ENCODE assay signal across 16 cellular contexts in genomic region chr17:17672453-17673368, GRCh38. TPM values are rescaled to one million over a fixed set of nuclear protein-coding genes. Genes with fewer than 3 reads are reported as not detected.
A peak's percentile ranks its signal among the peaks of the same experiment; 100 is the strongest.
DNase-seq lines count a peak whose midpoint lies in the region; ATAC-seq, FAIRE-seq and TF ChIP-seq lines count a peak whose summit lies in the region.
"Had no signal": no experiment of that assay in that cellular context is flagged by ENCODE, and none has a peak within 500 bp of the region (broad histone marks: within the 10 kb centered on the region; RNA-seq: fewer than 3 reads in every experiment).

No MANE protein-coding gene starts in this region.

- no peak overlapping the region for H2BK5ac ChIP-seq in mesenchymal stem cell (ENCODE audit: low read depth, low read length, poor library complexity, severe bottlenecking)

- peaks cover 61% of the 10 kb centered on the region for H3K4me1 Mint-ChIP-seq in activated CD8-positive, alpha-beta T cell treated with anti-CD3 and anti-CD28 coated beads, Interleukin-2, amount 10 ng/mL, durations not matched to agents 7 days and 5 days (ENCODE audit: low read depth)
- H3K4me1 Mint-ChIP-seq in activated CD8-positive, alpha-beta T cell treated with anti-CD3 and anti-CD28 coated beads for 36 hours (ENCODE audit: low read depth): peaks cover 27% of the 10 kb centered on the region
- H3K4me1 Mint-ChIP-seq in activated T-cell treated with anti-CD3 and anti-CD28 coated beads, Interleukin-2, amount 50 U/mL, for 24 hours (ENCODE audit: low read depth): peaks cover 26% of the 10 kb centered on the region

- H3K27me3 ChIP-seq in bronchial epithelial cell (ENCODE audit: control insufficient read depth, insufficient read depth, low read length) (no peaks in the 10 kb centered on the region), spleen (replicated peaks in 1 of 7) (no peaks in the 10 kb centered on the region), mesenchymal stem cell (ENCODE audit: control insufficient read depth in 1 of 2, insufficient read depth in 1 of 2, low read length in 2 of 2) (peaks cover 28 to 38% of the 10 kb centered on the region in 2 experiments), tibial nerve (no peaks in the 10 kb centered on the region)
- H3K27me3 ChIP-seq: esophagus muscularis mucosa had no signal

- no peak for TF ChIP-seq EP300 in tibial nerve (IDR thresholded peaks at IDR 0.05)

- no peak for DNase-seq in activated CD8-positive, alpha-beta T cell treated with anti-CD3 and anti-CD28 coated beads, Interleukin-2, amount 10 ng/mL, durations not matched to agents 7 days and 5 days
- DNase-seq in activated CD8-positive, alpha-beta T cell treated with anti-CD3 and anti-CD28 coated beads for 36 hours: no peak
- DNase-seq in NOMO-1 treated with dmso at 0.1 percent for 144 hours (lab: John Stamatoyannopoulos, UW; ENCODE audit: unreplicated experiment) (peak; percentile 93), bronchial epithelial cell (ENCODE audit: low read depth) (no peak), spleen (no peak), mesenchymal stem cell (no peak), tibial nerve (ENCODE audit: low spot score in 2 of 2) (no peak)
- DNase-seq in activated T-cell treated with anti-CD3 and anti-CD28 coated beads, Interleukin-2, amount 50 U/mL, for 24 hours: no peak
- DNase-seq: activated CD4-positive, alpha-beta memory T cell treated with anti-CD3 and anti-CD28 coated beads for 36 hours; DMS53; NCI-H1417 treated with DMSO at 0.1 percent for 48 hours; NCI-H524 treated with DMSO at 0.1 percent for 48 hours had no signal

- H3K4me3 Mint-ChIP-seq in activated CD8-positive, alpha-beta T cell treated with anti-CD3 and anti-CD28 coated beads, Interleukin-2, amount 10 ng/mL, durations not matched to agents 7 days and 5 days: peak overlapping the region; percentile 9
- H3K4me3 Mint-ChIP-seq in activated CD8-positive, alpha-beta T cell treated with anti-CD3 and anti-CD28 coated beads for 36 hours: no peak overlapping the region
- H3K4me3 Mint-ChIP-seq in activated T-cell treated with anti-CD3 and anti-CD28 coated beads, Interleukin-2, amount 50 U/mL, for 24 hours: no peak overlapping the region
- H3K4me3 Mint-ChIP-seq: activated CD4-positive, alpha-beta memory T cell treated with anti-CD3 and anti-CD28 coated beads for 36 hours; activated naive CD4-positive, alpha-beta T cell treated with anti-CD3 and anti-CD28 coated beads, Interleukin-2, amount 50 U/mL, for 24 hours had no signal

- peaks cover 4 to 46% (median 30%) of the 10 kb centered on the region in 6 donors for H3K4me1 ChIP-seq in spleen
- H3K4me1 ChIP-seq in mesenchymal stem cell (ENCODE audit: control insufficient read depth, insufficient read depth, low read depth, low read length): peaks cover 13% of the 10 kb centered on the region
- H3K4me1 ChIP-seq in tibial nerve: peaks cover 0 to 4% (median 0%) of the 10 kb centered on the region in 4 donors

- H3K23ac ChIP-seq in mesenchymal stem cell (ENCODE audit: low read length in 2 of 2): peak overlapping the region in 1 of 2 experiments; percentile 52

- POLR2A ChIA-PET in activated CD8-positive, alpha-beta T cell treated with anti-CD3 and anti-CD28 coated beads, Interleukin-2, amount 10 ng/mL, durations not matched to agents 7 days and 5 days (lab: Charles Lee): interaction anchor here (1.5 kb wide), 1 partner anchor 9 kb away, joined by 9 read pairs; no protein-coding TSS in a partner anchor
- POLR2A ChIA-PET in activated CD8-positive, alpha-beta T cell treated with anti-CD3 and anti-CD28 coated beads for 36 hours (lab: Charles Lee): interaction anchor here (0.6 to 3.4 kb wide), 5 partner anchors 9 to 281 kb away, joined by 3 to 13 read pairs (median 3); no protein-coding TSS in a partner anchor

- H3K9me3 Mint-ChIP-seq in activated CD8-positive, alpha-beta T cell treated with anti-CD3 and anti-CD28 coated beads, Interleukin-2, amount 10 ng/mL, durations not matched to agents 7 days and 5 days (ENCODE audit: insufficient read depth): no peaks in the 10 kb centered on the region
- H3K9me3 Mint-ChIP-seq in activated CD8-positive, alpha-beta T cell treated with anti-CD3 and anti-CD28 coated beads for 36 hours: no peaks in the 10 kb centered on the region
- no peaks in the 10 kb centered on the region for H3K9me3 Mint-ChIP-seq in activated T-cell treated with anti-CD3 and anti-CD28 coated beads, Interleukin-2, amount 50 U/mL, for 24 hours
- H3K9me3 Mint-ChIP-seq: activated CD4-positive, alpha-beta memory T cell treated with anti-CD3 and anti-CD28 coated beads for 36 hours; activated naive CD4-positive, alpha-beta T cell treated with anti-CD3 and anti-CD28 coated beads, Interleukin-2, amount 50 U/mL, for 24 hours had no signal

- TF ChIP-seq POLR2A in spleen (IDR thresholded peaks at IDR 0.05) (no peak), tibial nerve (IDR thresholded peaks at IDR 0.05) (no peak)

- WGBS in spleen, 5 donors: 56 to 66% (median 59%) methylated on average over 7 of the region's 7 CpGs
- WGBS in mesenchymal stem cell: 82% methylated on average over 7 of the region's 7 CpGs
- 78 to 79% methylated on average over 7 of the region's 7 CpGs for WGBS in tibial nerve, 2 donors

- no peak overlapping the region for H2AFZ ChIP-seq in mesenchymal stem cell (ENCODE audit: low read depth, low read length)

- H3K36me3 ChIP-seq in bronchial epithelial cell (ENCODE audit: control insufficient read depth, insufficient read depth, low read length) (no peaks in the 10 kb centered on the region), spleen (no peaks in the 10 kb centered on the region), mesenchymal stem cell (ENCODE audit: control insufficient read depth in 1 of 2, insufficient read depth in 2 of 2, low read depth in 1 of 2, low read length in 2 of 2) (no peaks in the 10 kb centered on the region), tibial nerve (no peaks in the 10 kb centered on the region)
- H3K36me3 ChIP-seq: esophagus muscularis mucosa, thoracic aorta had no signal

- intact Hi-C loops in activated CD8-positive, alpha-beta T cell treated with anti-CD3 and anti-CD28 coated beads for 36 hours (cut with micrococcal nuclease): no loop called here
- intact Hi-C loops in spleen (cut with DNase I; ENCODE audit: low total_unique reads): no loop called here

- no peaks in the 10 kb centered on the region for H3K9me3 ChIP-seq in spleen
- H3K9me3 ChIP-seq in mesenchymal stem cell (ENCODE audit: control insufficient read depth, low read length): no peaks in the 10 kb centered on the region
- H3K9me3 ChIP-seq in tibial nerve: no peaks in the 10 kb centered on the region
- H3K9me3 ChIP-seq: esophagus muscularis mucosa, thoracic aorta had no signal

- H3K4me3 ChIP-seq in bronchial epithelial cell (ENCODE audit: low read depth, low read length) (no peak overlapping the region), spleen (no peak overlapping the region), mesenchymal stem cell (ENCODE audit: insufficient read depth in 1 of 2, low read depth in 1 of 2, low read length in 2 of 2) (no peak overlapping the region), tibial nerve (no peak overlapping the region)
- H3K4me3 ChIP-seq: esophagus muscularis mucosa, thoracic aorta had no signal

- no peak overlapping the region for H4K8ac ChIP-seq in mesenchymal stem cell (ENCODE audit: low read length)

- H3K27me3 Mint-ChIP-seq in activated CD8-positive, alpha-beta T cell treated with anti-CD3 and anti-CD28 coated beads, Interleukin-2, amount 10 ng/mL, durations not matched to agents 7 days and 5 days (ENCODE audit: low read depth): peaks cover 13% of the 10 kb centered on the region
- H3K27me3 Mint-ChIP-seq in activated CD8-positive, alpha-beta T cell treated with anti-CD3 and anti-CD28 coated beads for 36 hours: no peaks in the 10 kb centered on the region
- no peaks in the 10 kb centered on the region for H3K27me3 Mint-ChIP-seq in activated T-cell treated with anti-CD3 and anti-CD28 coated beads, Interleukin-2, amount 50 U/mL, for 24 hours
- H3K27me3 Mint-ChIP-seq: activated CD4-positive, alpha-beta memory T cell treated with anti-CD3 and anti-CD28 coated beads for 36 hours; activated naive CD4-positive, alpha-beta T cell treated with anti-CD3 and anti-CD28 coated beads, Interleukin-2, amount 50 U/mL, for 24 hours had no signal

- no peaks in the 10 kb centered on the region for H3K36me3 Mint-ChIP-seq in activated CD8-positive, alpha-beta T cell treated with anti-CD3 and anti-CD28 coated beads, Interleukin-2, amount 10 ng/mL, durations not matched to agents 7 days and 5 days (ENCODE audit: low read depth)
- H3K36me3 Mint-ChIP-seq in activated CD8-positive, alpha-beta T cell treated with anti-CD3 and anti-CD28 coated beads for 36 hours (ENCODE audit: low read depth): no peaks in the 10 kb centered on the region
- H3K36me3 Mint-ChIP-seq in activated T-cell treated with anti-CD3 and anti-CD28 coated beads, Interleukin-2, amount 50 U/mL, for 24 hours (ENCODE audit: low read depth): no peaks in the 10 kb centered on the region
- H3K36me3 Mint-ChIP-seq: activated CD4-positive, alpha-beta memory T cell treated with anti-CD3 and anti-CD28 coated beads for 36 hours; activated naive CD4-positive, alpha-beta T cell treated with anti-CD3 and anti-CD28 coated beads, Interleukin-2, amount 50 U/mL, for 24 hours had no signal

- H3K79me1 ChIP-seq in mesenchymal stem cell (replicated peaks; ENCODE audit: low read length, poor library complexity, severe bottlenecking): no peaks in the 10 kb centered on the region

- no peak overlapping the region for H2BK12ac ChIP-seq in mesenchymal stem cell (ENCODE audit: low read length in 2 of 2)

- peak overlapping the region; percentile 65 for H3K27ac Mint-ChIP-seq in activated CD8-positive, alpha-beta T cell treated with anti-CD3 and anti-CD28 coated beads, Interleukin-2, amount 10 ng/mL, durations not matched to agents 7 days and 5 days
- H3K27ac Mint-ChIP-seq in activated CD8-positive, alpha-beta T cell treated with anti-CD3 and anti-CD28 coated beads for 36 hours: no peak overlapping the region
- no peak overlapping the region for H3K27ac Mint-ChIP-seq in activated T-cell treated with anti-CD3 and anti-CD28 coated beads, Interleukin-2, amount 50 U/mL, for 24 hours
- H3K27ac Mint-ChIP-seq: activated CD4-positive, alpha-beta memory T cell treated with anti-CD3 and anti-CD28 coated beads for 36 hours; activated naive CD4-positive, alpha-beta T cell treated with anti-CD3 and anti-CD28 coated beads, Interleukin-2, amount 50 U/mL, for 24 hours had no signal

- no peak overlapping the region for H2BK15ac ChIP-seq in mesenchymal stem cell (ENCODE audit: low read depth, poor library complexity, severe bottlenecking)

- peak overlapping the region in 5 of 8 donors; percentile 8 to 46 (median 35) for H3K27ac ChIP-seq in spleen
- no peak overlapping the region for H3K27ac ChIP-seq in mesenchymal stem cell (ENCODE audit: low read length, poor library complexity, severe bottlenecking)
- H3K27ac ChIP-seq in tibial nerve: no peak overlapping the region
- H3K27ac ChIP-seq: esophagus muscularis mucosa, thoracic aorta had no signal

- no peak overlapping the region for H3K14ac ChIP-seq in mesenchymal stem cell (ENCODE audit: low read length in 2 of 2)

- no peak for TF ChIP-seq CTCF in activated CD8-positive, alpha-beta T cell treated with anti-CD3 and anti-CD28 coated beads for 36 hours (IDR thresholded peaks at IDR 0.05)
- TF ChIP-seq CTCF in bronchial epithelial cell (IDR thresholded peaks at IDR 0.05; ENCODE audit: insufficient read depth, low read length, severe bottlenecking): no peak
- TF ChIP-seq CTCF in spleen (IDR thresholded peaks at IDR 0.05 in 8 of 11, conservative IDR thresholded peaks at IDR 0.05 in 3 of 11): no peak
- no peak for TF ChIP-seq CTCF in tibial nerve (IDR thresholded peaks at IDR 0.05)

- H2BK120ac ChIP-seq in mesenchymal stem cell (ENCODE audit: low read depth, low read length): no peak overlapping the region

- no peak overlapping the region for H3K4me2 ChIP-seq in mesenchymal stem cell (ENCODE audit: low read length, poor library complexity, severe bottlenecking)

- H4K91ac ChIP-seq in mesenchymal stem cell (ENCODE audit: low read length): no peak overlapping the region

- no peak overlapping the region for H2AK5ac ChIP-seq in mesenchymal stem cell (ENCODE audit: low read length, severe bottlenecking)

- H3K18ac ChIP-seq in mesenchymal stem cell (ENCODE audit: low read depth in 1 of 2, low read length in 2 of 2): no peak overlapping the region

- CTCF ChIA-PET in activated CD8-positive, alpha-beta T cell treated with anti-CD3 and anti-CD28 coated beads, Interleukin-2, amount 10 ng/mL, durations not matched to agents 7 days and 5 days (lab: Charles Lee): interaction anchor here (0.8 to 1.8 kb wide), 8 partner anchors 8 to 247 kb away, joined by 3 to 7 read pairs (median 4); partner anchors contain the start of gene RAI1
- CTCF ChIA-PET in activated CD8-positive, alpha-beta T cell treated with anti-CD3 and anti-CD28 coated beads for 36 hours (lab: Charles Lee): interaction anchor here (1.1 to 1.7 kb wide), 5 partner anchors 8 to 31 kb away, joined by 3 to 5 read pairs (median 4); no protein-coding TSS in a partner anchor

- peak; percentile 62 for FAIRE-seq in bronchial epithelial cell (lab: Jason Lieb, UNC)

- H3K9ac ChIP-seq in mesenchymal stem cell (ENCODE audit: low read length): no peak overlapping the region

- ATAC-seq in activated CD8-positive, alpha-beta T cell treated with anti-CD3 and anti-CD28 coated beads, Interleukin-2, amount 10 ng/mL, durations not matched to agents 7 days and 5 days: no peak
- no peak for ATAC-seq in activated CD8-positive, alpha-beta T cell treated with anti-CD3 and anti-CD28 coated beads for 36 hours
- ATAC-seq: sciatic nerve had no signal

- no peak overlapping the region for H3K4ac ChIP-seq in mesenchymal stem cell (ENCODE audit: low read depth in 1 of 2, low read length in 2 of 2)

RNA-seq across cellular contexts. Expression of gene RAI1, which starts 8.5 kb away (rescaled TPM):
- total RNA-seq in activated CD8-positive, alpha-beta T cell treated with anti-CD3 and anti-CD28 coated beads, Interleukin-2, amount 10 ng/mL, durations not matched to agents 7 days and 5 days: 10 to 100 TPM; 24.4 to 24.6 TPM
- total RNA-seq in activated CD8-positive, alpha-beta T cell treated with anti-CD3 and anti-CD28 coated beads for 36 hours: 10 to 100 TPM; 18.1 to 20.3 TPM
- total RNA-seq in bronchial epithelial cell: 7.4 and 8.8 TPM in 2 replicates
- 10 to 100 TPM; 28.9 to 61.9 (median 40.3) TPM for total RNA-seq in spleen
- 10 to 100 TPM in 1 of 3 donors, 1 to 10 TPM in 2; 5.4 to 19.7 (median 6.1) TPM for polyA plus RNA-seq in spleen
- polyA plus RNA-seq in mesenchymal stem cell (2013, experiment 1 of 2): 24.1 TPM
- polyA plus RNA-seq in mesenchymal stem cell (2013, experiment 2 of 2): 22.8 TPM
- total RNA-seq in tibial nerve: 10 to 100 TPM; 32.9 to 52.7 (median 45.9) TPM

Comparison
In these comparisons a context has a peak if more than half of its experiments do, and no peak if none do; other contexts are left out.
1. H3K27ac ChIP-seq: peak in spleen (5 of 8); none in mesenchymal stem cell (single experiment) and tibial nerve (0 of 4).